8 cellular contexts compared by ENCODE assay signal in the genomic region with DNA sequence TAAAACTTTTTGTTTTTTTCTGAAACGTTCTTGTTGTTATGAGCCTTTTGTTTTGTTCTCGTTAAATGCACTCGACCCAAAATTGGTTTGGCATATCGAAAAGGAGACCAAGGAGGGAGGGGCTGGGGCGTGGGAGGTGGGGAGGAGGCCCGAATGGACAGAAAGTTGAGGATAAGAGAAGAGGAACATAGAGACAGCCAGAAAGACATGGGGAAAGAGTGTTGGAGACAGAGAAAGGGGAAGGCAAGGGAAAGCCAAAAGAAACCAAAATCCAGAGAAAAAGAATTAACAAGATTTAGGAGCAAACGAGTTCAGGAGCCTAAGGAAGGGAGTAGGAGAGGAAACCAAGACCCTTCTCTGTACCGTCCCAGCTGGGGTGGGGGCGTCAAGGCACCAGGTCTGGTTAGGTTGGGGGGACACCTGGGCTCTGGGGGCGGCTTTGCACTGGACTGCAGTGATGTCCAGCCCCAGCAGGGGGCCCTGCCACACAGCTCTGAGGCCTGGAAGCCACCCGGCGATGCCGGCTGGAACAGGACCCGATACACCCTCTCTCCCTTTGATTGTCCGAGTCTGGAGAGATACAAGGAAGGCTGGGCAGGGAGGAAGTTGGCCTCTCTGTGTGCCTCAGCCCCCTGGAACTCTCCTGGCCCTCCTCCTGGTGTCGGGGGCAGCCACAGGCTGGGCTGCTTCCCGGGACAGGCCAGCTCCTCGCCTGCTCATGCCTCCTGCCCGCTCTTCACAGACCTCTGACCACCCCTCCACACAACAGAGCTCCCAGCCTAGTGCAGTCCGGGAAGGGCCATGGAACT. TPM values are rescaled to one million over a fixed set of nuclear protein-coding genes. Genes with fewer than 3 reads are reported as not detected.
A peak's percentile ranks its signal among the peaks of the same experiment; 100 is the strongest.
DNase-seq lines count a peak whose midpoint lies in the region; ATAC-seq and TF ChIP-seq lines count a peak whose summit lies in the region.

No MANE protein-coding gene starts in this region.

- intact Hi-C loops in Caco-2 (cut with micrococcal nuclease; ENCODE audit: unreplicated experiment) (no loop called here), activated B cell treated with CpG ODN at 0.5 μM for 24 hours (cut with micrococcal nuclease) (no loop called here)

- peaks cover 28% of the 10 kb centered on the region for H4K20me1 ChIP-seq in smooth muscle cell (ENCODE audit: low read depth)

- ATAC-seq in activated B cell treated with CpG ODN at 0.5 μM for 24 hours (ENCODE audit: low read depth) (peak; percentile 70), HG03469 (IDR thresholded peaks at IDR 0.05; ENCODE audit: unreplicated experiment) (no peak)

- BruUV-seq in Caco-2 (replicated peaks; lab: Mats Ljungman, UMichigan), result no TSS peak

- CTCF ChIA-PET in Caco-2 (lab: Charles Lee) (interaction anchor here (0.5 to 1.9 kb wide), 4 partner anchors 11 to 320 kb away, joined by 3 to 14 read pairs (median 7); a partner anchor contains a TSS), activated B cell treated with CpG ODN at 0.5 μM for 24 hours (lab: Charles Lee) (interaction anchor here (1.4 to 2.1 kb wide), 2 partner anchors 11 to 200 kb away, joined by 4 to 6 read pairs; a partner anchor contains a TSS)

- H3K27ac ChIP-seq in HUES64 (ENCODE audit: low read depth, low read length) (no peak overlapping the region; the same call in 1 of the 2 replicates), smooth muscle cell (ENCODE audit: low read depth) (peak overlapping the region; percentile 76)

- 0 out of 2 replicates have a peak overlapping the region, but pooled peaks have one; percentile 24 for H3K9ac ChIP-seq in HUES64 (ENCODE audit: low read depth, low read length)
- H3K9ac ChIP-seq in smooth muscle cell (ENCODE audit: low read depth), result no peak overlapping the region

- H3K36me3 ChIP-seq in Caco-2 (ENCODE audit: control insufficient read depth, insufficient read depth, low read length) (no peaks in the 10 kb centered on the region), HUES64 (ENCODE audit: insufficient read depth, low read length) (peaks cover 25% of the 10 kb centered on the region), smooth muscle cell (ENCODE audit: low read depth) (no peaks in the 10 kb centered on the region)

- no peak overlapping the region for H3K4me3 Mint-ChIP-seq in Caco-2 (ENCODE audit: unreplicated experiment)
- no peak overlapping the region for H3K4me3 Mint-ChIP-seq in activated B cell treated with CpG ODN at 0.5 μM for 24 hours
- no peak overlapping the region for H3K4me3 Mint-ChIP-seq in chondrocyte (ENCODE audit: unreplicated experiment)

- H3K4me3 ChIP-seq in Caco-2 (ENCODE audit: low read depth, low read length), result no peak overlapping the region
- no peak overlapping the region for H3K4me3 ChIP-seq in HUES64 (ENCODE audit: low read length)
- no peak overlapping the region for H3K4me3 ChIP-seq in smooth muscle cell

- H3F3A ChIP-seq in smooth muscle cell (ENCODE audit: low read depth), result no peaks in the 10 kb centered on the region

- DNase-seq in Caco-2 (peak; percentile 53 to 65), activated B cell treated with CpG ODN at 0.5 μM for 24 hours (no peak), chondrocyte (ENCODE audit: low spot score) (no peak), islet precursor cell (peak; percentile 83), smooth muscle cell (lab: John Stamatoyannopoulos, UW; ENCODE audit: unreplicated experiment) (peak; percentile 28), cerebellar nuclear complex (lab: John Stamatoyannopoulos, UW) (no peak)

- H3K9me3 ChIP-seq in Caco-2, result no peaks in the 10 kb centered on the region
- no peaks in the 10 kb centered on the region for H3K9me3 ChIP-seq in HUES64 (ENCODE audit: insufficient read depth, low read depth, low read length)
- no peaks in the 10 kb centered on the region for H3K9me3 ChIP-seq in smooth muscle cell (replicated peaks; ENCODE audit: low read depth)

- no peaks in the 10 kb centered on the region for H3K79me2 ChIP-seq in smooth muscle cell (ENCODE audit: low read depth)

- H3K27ac Mint-ChIP-seq in Caco-2 (ENCODE audit: unreplicated experiment) (no peak overlapping the region), activated B cell treated with CpG ODN at 0.5 μM for 24 hours (peak overlapping the region; percentile 61), chondrocyte (ENCODE audit: unreplicated experiment) (peak overlapping the region; percentile 70)

- no peaks in the 10 kb centered on the region for H3K4me1 ChIP-seq in Caco-2
- peaks cover 22% of the 10 kb centered on the region for H3K4me1 ChIP-seq in HUES64 (ENCODE audit: insufficient read depth, low read length)
- peaks cover 7% of the 10 kb centered on the region for H3K4me1 ChIP-seq in smooth muscle cell (ENCODE audit: low read depth)

- TF ChIP-seq CTCF in Caco-2 (IDR thresholded peaks at IDR 0.05; ENCODE audit: insufficient read depth in 1 of 2, low read depth in 1 of 2, low read length in 1 of 2, severe bottlenecking in 1 of 2, unreplicated experiment in 1 of 2) (peak; percentile 69 to 83), activated B cell treated with CpG ODN at 0.5 μM for 24 hours (IDR thresholded peaks at IDR 0.05) (no peak), chondrocyte (IDR thresholded peaks at IDR 0.05) (peak; percentile 87), smooth muscle cell (IDR thresholded peaks at IDR 0.05; ENCODE audit: borderline replicate concordance, insufficient read depth, poor library complexity, severe bottlenecking) (peak; percentile 74)

- POLR2A ChIA-PET in Caco-2 (lab: Charles Lee), result interaction anchor here (0.6 kb wide), 2 partner anchors 11 kb away, joined by 3 to 4 read pairs; no protein-coding TSS in a partner anchor
- POLR2A ChIA-PET in activated B cell treated with CpG ODN at 0.5 μM for 24 hours (lab: Charles Lee), result interaction anchor here (0.5 to 1.5 kb wide), 2 partner anchors 11 to 122 kb away, joined by 3 to 6 read pairs; no protein-coding TSS in a partner anchor

- H2AFZ ChIP-seq in smooth muscle cell (ENCODE audit: low read depth), result no peak overlapping the region

- H3K36me3 Mint-ChIP-seq in Caco-2 (ENCODE audit: insufficient read depth, unreplicated experiment), result peaks cover 10% of the 10 kb centered on the region
- no peaks in the 10 kb centered on the region for H3K36me3 Mint-ChIP-seq in activated B cell treated with CpG ODN at 0.5 μM for 24 hours (ENCODE audit: low read depth)
- H3K36me3 Mint-ChIP-seq in chondrocyte (ENCODE audit: low read depth), result peaks cover 2% of the 10 kb centered on the region

- whole genome bisulfite sequencing in HUES64, result 75% methylated on average over 20 of the region's 20 CpGs
- WGBS in smooth muscle cell (ENCODE audit: low lambda C conversion rate), result 62% methylated on average over 20 of the region's 20 CpGs

- no peaks in the 10 kb centered on the region for H3K27me3 ChIP-seq in Caco-2 (replicated peaks; ENCODE audit: control insufficient read depth, insufficient read depth, low read length)
- no peaks in the 10 kb centered on the region for H3K27me3 ChIP-seq in HUES64 (ENCODE audit: insufficient read depth, low read length)
- H3K27me3 ChIP-seq in smooth muscle cell (ENCODE audit: low read depth), result no peaks in the 10 kb centered on the region

- H3K9me3 Mint-ChIP-seq in Caco-2 (ENCODE audit: unreplicated experiment), result no peaks in the 10 kb centered on the region
- H3K9me3 Mint-ChIP-seq in activated B cell treated with CpG ODN at 0.5 μM for 24 hours, result no peaks in the 10 kb centered on the region
- no peaks in the 10 kb centered on the region for H3K9me3 Mint-ChIP-seq in chondrocyte (ENCODE audit: low read depth)

- no peaks in the 10 kb centered on the region for H3K27me3 Mint-ChIP-seq in Caco-2 (ENCODE audit: insufficient read depth, unreplicated experiment)
- H3K27me3 Mint-ChIP-seq in activated B cell treated with CpG ODN at 0.5 μM for 24 hours, result no peaks in the 10 kb centered on the region
- no peaks in the 10 kb centered on the region for H3K27me3 Mint-ChIP-seq in chondrocyte (ENCODE audit: low read depth)

- no peaks in the 10 kb centered on the region for H3K4me1 Mint-ChIP-seq in Caco-2 (ENCODE audit: low read depth, unreplicated experiment)
- H3K4me1 Mint-ChIP-seq in activated B cell treated with CpG ODN at 0.5 μM for 24 hours, result peaks cover 22% of the 10 kb centered on the region
- H3K4me1 Mint-ChIP-seq in chondrocyte (ENCODE audit: low read depth), result peaks cover 36% of the 10 kb centered on the region

- H3K4me2 ChIP-seq in smooth muscle cell, result peak overlapping the region; percentile 69

RNA-seq across cellular contexts. Expression of a gene that starts 11.6 kb away (rescaled TPM):
- total RNA-seq in Caco-2 (2022) (37.7 and 40.2 TPM in 2 replicates), activated B cell treated with CpG ODN at 0.5 μM for 24 hours (3.4 and 3.7 TPM in 2 replicates), chondrocyte (2.8 to 11.3 TPM (median 3.6 TPM) in 3 replicates), smooth muscle cell (6.4 and 13.4 TPM in 2 replicates)
- 33.9 TPM for polyA plus RNA-seq in HUES64 (2013, experiment 1 of 2)
- 33.5 TPM for polyA plus RNA-seq in HUES64 (2013, experiment 2 of 2)
- polyA plus RNA-seq in smooth muscle cell, result 7.1 and 11.3 TPM in 2 replicates

RNA-seq across cellular contexts. Expression of a gene that starts 30.4 kb away (rescaled TPM):
- total RNA-seq in Caco-2 (2022) (46.4 and 51.9 TPM in 2 replicates), activated B cell treated with CpG ODN at 0.5 μM for 24 hours (41.6 and 43.7 TPM in 2 replicates), chondrocyte (81.4 to 103 TPM (median 88.2 TPM) in 3 replicates), smooth muscle cell (20.7 and 30.3 TPM in 2 replicates)
- 34.4 TPM for polyA plus RNA-seq in HUES64 (2013, experiment 1 of 2)
- 43.0 TPM for polyA plus RNA-seq in HUES64 (2013, experiment 2 of 2)
- polyA plus RNA-seq in smooth muscle cell, result 11.1 and 14.4 TPM in 2 replicates

RNA-seq across cellular contexts. Expression of a gene that starts 57.5 kb away (rescaled TPM):
- 38.3 and 47.1 TPM in 2 replicates for total RNA-seq in Caco-2 (2022)
- polyA plus RNA-seq in HUES64 (2013, experiment 1 of 2), result 51.0 TPM
- polyA plus RNA-seq in HUES64 (2013, experiment 2 of 2), result 57.8 TPM
- total RNA-seq in activated B cell treated with CpG ODN at 0.5 μM for 24 hours, result 32.7 and 36.0 TPM in 2 replicates
- 41.8 to 48.8 TPM (median 42.5 TPM) in 3 replicates for total RNA-seq in chondrocyte
- 35.0 and 46.7 TPM in 2 replicates for total RNA-seq in smooth muscle cell
- 71.3 and 84.1 TPM in 2 replicates for polyA plus RNA-seq in smooth muscle cell

RNA-seq across cellular contexts. Expression of a gene that starts 58.0 kb away (rescaled TPM):
- 16.9 and 17.6 TPM in 2 replicates for total RNA-seq in Caco-2 (2022)
- polyA plus RNA-seq in HUES64 (2013, experiment 1 of 2), result 60.2 TPM
- 61.1 TPM for polyA plus RNA-seq in HUES64 (2013, experiment 2 of 2)
- 1.4 and 2.7 TPM in 2 replicates for total RNA-seq in activated B cell treated with CpG ODN at 0.5 μM for 24 hours
- total RNA-seq in chondrocyte, result 32.1 to 33.0 TPM (median 32.2 TPM) in 3 replicates
- 11.3 and 12.9 TPM in 2 replicates for total RNA-seq in smooth muscle cell
- polyA plus RNA-seq in smooth muscle cell, result 12.7 and 15.0 TPM in 2 replicates

Comparison
In these comparisons a context has a peak if more than half of its experiments do, and no peak if none do; other contexts are left out.
1. DNase-seq: peak in Caco-2 (2 of 2), islet precursor cell (single experiment) and smooth muscle cell (single experiment); none in activated B cell treated with CpG ODN at 0.5 μM for 24 hours (single experiment), chondrocyte (single experiment) and cerebellar nuclear complex (0 of 2).